ENCODE assay signal across 7 cellular contexts in the genomic region with DNA sequence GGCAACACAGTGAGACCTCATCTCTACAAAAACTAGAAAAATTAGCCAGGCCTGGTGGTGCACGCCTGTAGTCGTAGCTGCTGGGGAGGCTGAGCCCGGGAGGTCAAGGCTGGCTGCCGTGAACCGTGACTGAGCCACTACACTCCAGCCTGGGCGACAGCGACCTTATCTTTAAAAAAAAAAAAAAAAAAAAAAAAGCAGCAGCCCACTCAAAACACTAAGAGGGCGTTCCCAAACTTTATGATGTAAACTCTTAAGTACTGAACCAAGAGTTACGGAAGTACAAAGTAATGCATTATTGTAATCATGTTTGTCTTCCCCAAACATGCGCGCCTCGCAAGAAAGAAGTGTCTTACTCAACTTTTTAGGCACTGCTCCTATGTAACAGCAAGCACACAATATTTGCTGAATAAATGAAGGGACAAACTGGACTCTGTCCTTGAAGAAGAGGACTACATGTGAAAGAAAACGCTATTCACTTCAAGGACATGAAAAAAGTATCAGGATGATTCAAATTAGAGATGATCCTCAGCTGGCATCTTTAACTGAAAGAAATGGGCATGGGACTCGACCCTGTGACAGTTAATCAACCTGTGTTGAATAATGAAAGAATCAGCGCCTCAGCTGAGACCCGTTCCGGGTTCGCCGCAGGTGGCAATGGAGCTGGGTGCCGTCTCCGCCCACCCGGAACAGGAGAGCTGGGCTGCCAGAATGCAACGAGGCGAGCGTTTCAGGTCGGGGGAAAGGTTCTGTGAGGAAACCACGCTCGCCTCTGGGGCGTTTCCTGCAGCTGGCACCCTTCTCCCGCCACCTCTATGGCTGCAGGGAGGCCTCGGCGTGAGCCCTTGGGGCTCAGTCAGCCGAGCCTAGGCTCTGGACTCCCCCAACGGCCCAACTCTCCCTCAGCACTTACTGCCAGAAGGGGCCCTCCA. TPM values are rescaled to one million over a fixed set of nuclear protein-coding genes. Genes with fewer than 3 reads are reported as not detected.
A peak's percentile ranks its signal among the peaks of the same experiment; 100 is the strongest.
DNase-seq lines count a peak whose midpoint lies in the region; ATAC-seq lines count a peak whose summit lies in the region.

No MANE protein-coding gene starts in this region.

- peak overlapping the region; percentile 95 for H3K4me3 Mint-ChIP-seq in central memory CD8-positive, alpha-beta T cell

- no peaks in the 10 kb centered on the region for H3K9me3 Mint-ChIP-seq in central memory CD8-positive, alpha-beta T cell

- peak; percentile 12 for DNase-seq in NCI-H2081 treated with DMSO at 0.1 percent for 48 hours (lab: John Stamatoyannopoulos, UW)
- DNase-seq in activated CD4-positive, CD25-positive, alpha-beta regulatory T cell treated with anti-CD3 and anti-CD28 coated beads, Interleukin-2, amount 50 U/mL, for 16 hours (ENCODE audit: low read depth, low spot score), result peak; percentile 70
- DNase-seq in central memory CD8-positive, alpha-beta T cell (ENCODE audit: low spot score in 2 of 2), result peak; percentile 77 to 85
- DNase-seq in left colon, result peak; percentile 83 to 85
- peak; percentile 78 for DNase-seq in stimulated activated CD4-positive, alpha-beta T cell treated with anti-CD3 and anti-CD28 coated beads, Interleukin-2, amount 100 ng/mL, for 4 hours (ENCODE audit: low read depth)

- H3K27ac Mint-ChIP-seq in central memory CD8-positive, alpha-beta T cell (ENCODE audit: low read depth), result peak overlapping the region; percentile 87

- intact Hi-C loops in left colon (cut with DNase I, micrococcal nuclease), result loop anchor here (5.0 kb wide), 1 partner anchor 75 kb away; the partner anchor contains the start of gene TRIM69 (in 2 of the 2)

- peak; percentile 23 for ATAC-seq in GM18508 (IDR thresholded peaks at IDR 0.05; ENCODE audit: insufficient read depth, unreplicated experiment)
- ATAC-seq in HG02885 (IDR thresholded peaks at IDR 0.05; ENCODE audit: poor library complexity, unreplicated experiment), result peak; percentile 45
- ATAC-seq in central memory CD8-positive, alpha-beta T cell (replicated peaks; ENCODE audit: extremely low read depth, poor library complexity, severe bottlenecking), result peak; percentile 78
- ATAC-seq in left colon, result peak; percentile 79

- H3K27me3 Mint-ChIP-seq in central memory CD8-positive, alpha-beta T cell, result no peaks in the 10 kb centered on the region

- peaks cover 42% of the 10 kb centered on the region for H3K36me3 Mint-ChIP-seq in central memory CD8-positive, alpha-beta T cell (ENCODE audit: insufficient read depth)

- peaks cover 48% of the 10 kb centered on the region for H3K4me1 Mint-ChIP-seq in central memory CD8-positive, alpha-beta T cell

RNA-seq across cellular contexts. Expression of gene SPG11, which starts 0.7 kb away (rescaled TPM):
- 100 to 1,000 TPM in 1 of 2 donors, 10 to 100 TPM in 1; 90.7 to 113 TPM for total RNA-seq in left colon

RNA-seq across cellular contexts. Expression of gene PATL2, which starts 48.4 kb away (rescaled TPM):
- 1 to 10 TPM; 4.3 to 4.5 TPM for total RNA-seq in left colon

RNA-seq across cellular contexts. Expression of gene B2M, which starts 48.6 kb away (rescaled TPM):
- 1,000 to 10,000 TPM; 4,423 to 4,762 TPM for total RNA-seq in left colon

Comparison
In these comparisons a context has a peak if more than half of its experiments do, and no peak if none do; other contexts are left out.
1. Peak in every context shown above with its lines: DNase-seq and ATAC-seq.
2. ATAC-seq: peak in every context shown above with its lines; median percentile 79 in left colon; 78 in central memory CD8-positive, alpha-beta T cell; 45 in HG02885; 23 in GM18508.
3. DNase-seq: peak in every context shown above with its lines; median percentile 84 in left colon; 81 in central memory CD8-positive, alpha-beta T cell; 78 in stimulated activated CD4-positive, alpha-beta T cell treated with anti-CD3 and anti-CD28 coated beads, Interleukin-2, amount 100 ng/mL, for 4 hours; 70 in activated CD4-positive, CD25-positive, alpha-beta regulatory T cell treated with anti-CD3 and anti-CD28 coated beads, Interleukin-2, amount 50 U/mL, for 16 hours; 12 in NCI-H2081 treated with DMSO at 0.1 percent for 48 hours.